Comparison of ENCODE assay signal across 9 cellular contexts in the genomic region with DNA sequence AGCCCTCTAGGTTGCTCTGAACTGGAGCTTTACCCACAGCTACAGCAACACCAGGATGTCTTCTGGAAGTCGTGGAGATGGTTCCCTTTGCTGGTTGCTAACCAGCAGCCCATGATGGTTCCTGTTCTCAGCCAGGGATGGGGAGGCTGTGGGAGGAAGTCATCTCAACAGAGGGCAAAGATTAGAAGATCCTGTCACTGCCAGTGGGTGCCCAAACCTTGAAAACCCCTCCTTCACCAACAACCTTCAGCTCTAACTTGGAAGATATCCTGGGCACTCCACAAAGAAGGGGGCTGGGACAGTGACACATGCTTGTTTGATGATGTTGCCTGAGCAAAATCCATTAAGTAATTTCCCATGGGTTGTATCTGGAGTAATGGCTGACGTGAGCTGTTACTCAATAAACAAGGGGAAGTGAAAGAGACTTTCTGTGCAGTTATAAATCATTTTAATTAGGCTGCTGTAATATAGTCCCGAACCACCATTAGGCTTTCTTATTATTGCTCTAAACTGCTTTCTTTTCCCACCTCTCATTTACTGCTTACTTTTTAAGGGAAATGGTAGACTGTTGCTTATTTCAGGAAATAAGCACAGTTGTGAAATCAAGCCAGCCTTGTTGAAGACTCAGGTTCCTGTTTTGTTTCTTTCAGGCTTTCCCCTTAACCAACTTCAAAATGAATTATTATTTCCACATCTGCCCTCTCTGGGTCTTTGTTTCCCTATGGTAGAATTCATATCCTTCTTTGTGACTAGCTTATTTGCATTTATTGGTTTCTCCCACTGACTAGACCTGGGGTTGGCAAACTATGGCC.
DNase-seq lines count a peak whose midpoint lies in the region; ATAC-seq and TF ChIP-seq lines count a peak whose summit lies in the region.
"Had no signal": no experiment of that assay in that cellular context is flagged by ENCODE, and none has a peak within 500 bp of the region (broad histone marks: within the 10 kb centered on the region; RNA-seq: fewer than 3 reads in every experiment).

No MANE protein-coding gene starts in this region.

- H4K91ac ChIP-seq in neuronal stem cell (ENCODE audit: low read depth, low read length, poor library complexity): no peak overlapping the region

- H3K79me2 ChIP-seq in ACC112 (ENCODE audit: control insufficient read depth, insufficient read depth, low read length, unreplicated experiment): no peaks in the 10 kb centered on the region

- H3K4me1 ChIP-seq in ACC112 (ENCODE audit: control insufficient read depth, insufficient read depth, low read length, unreplicated experiment) (peaks cover 24% of the 10 kb centered on the region), ovary (ENCODE audit: insufficient read depth) (no peaks in the 10 kb centered on the region), neuronal stem cell (ENCODE audit: control insufficient read depth in 2 of 2, insufficient read depth in 1 of 2, low read depth in 1 of 2, low read length in 2 of 2) (peaks cover 0 to 4% of the 10 kb centered on the region in 2 donors)

- H3K18ac ChIP-seq in neuronal stem cell (ENCODE audit: low read length): no peak overlapping the region

- H3K4me3 Mint-ChIP-seq in CD4-positive, alpha-beta T cell: no peak overlapping the region

- H3K36me3 ChIP-seq in ACC112 (ENCODE audit: insufficient read depth, low read length) (no peaks in the 10 kb centered on the region), ovary (no peaks in the 10 kb centered on the region), neuronal stem cell (replicated peaks in 1 of 2; ENCODE audit: control insufficient read depth in 2 of 2, insufficient read depth in 2 of 2, low read length in 2 of 2) (no peaks in the 10 kb centered on the region)

- H2AFZ ChIP-seq in ACC112 (ENCODE audit: low read length, unreplicated experiment) (peak overlapping the region; percentile 79), neuronal stem cell (ENCODE audit: low read length) (no peak overlapping the region)

- H3K27me3 ChIP-seq in ACC112 (ENCODE audit: insufficient read depth, low read length): no peaks in the 10 kb centered on the region
- no peaks in the 10 kb centered on the region for H3K27me3 ChIP-seq in CD4-positive, alpha-beta T cell (ENCODE audit: control insufficient read depth, insufficient read depth, low read length)
- no peaks in the 10 kb centered on the region for H3K27me3 ChIP-seq in ovary
- no peaks in the 10 kb centered on the region for H3K27me3 ChIP-seq in neuronal stem cell (ENCODE audit: control insufficient read depth in 3 of 3, insufficient read depth in 3 of 3, low read depth in 1 of 3, low read length in 3 of 3)

- WGBS in ovary, 3 donors: 27 to 41% (median 29%) methylated on average over 3 of the region's 3 CpGs
- no CpG with 5 or more reads among the region's 3 CpGs for WGBS in neuronal stem cell (ENCODE audit: extremely low coverage in 2 of 2, insufficient read length in 2 of 2, insufficient replicate concordance in 1 of 2), 2 donors

- no peak overlapping the region for H3K4me2 ChIP-seq in neuronal stem cell (ENCODE audit: insufficient read depth, low read length, poor library complexity, severe bottlenecking)

- H3K27ac ChIP-seq in ACC112 (ENCODE audit: low read depth, low read length): peak overlapping the region; percentile 60
- no peak overlapping the region for H3K27ac ChIP-seq in CD4-positive, alpha-beta T cell (ENCODE audit: low read depth, low read length)
- H3K27ac ChIP-seq in ovary: no peak overlapping the region
- no peak overlapping the region for H3K27ac ChIP-seq in neuronal stem cell (replicated peaks; ENCODE audit: low read length)

- H3K23ac ChIP-seq in neuronal stem cell (ENCODE audit: low read depth, low read length, poor library complexity): no peak overlapping the region

- no peaks in the 10 kb centered on the region for H3K27me3 Mint-ChIP-seq in CD4-positive, alpha-beta T cell

- H2AK5ac ChIP-seq in neuronal stem cell (ENCODE audit: low read depth, low read length): no peak overlapping the region

- H3K14ac ChIP-seq in neuronal stem cell (ENCODE audit: low read length): no peak overlapping the region

- no peak for ATAC-seq in CD4-positive, alpha-beta T cell (ENCODE audit: poor library complexity)

- no peak overlapping the region for H2BK120ac ChIP-seq in neuronal stem cell (ENCODE audit: low read depth, low read length)

- POLR2A ChIA-PET in CD4-positive, alpha-beta T cell (lab: Charles Lee): no interaction called here

- H3K4ac ChIP-seq in neuronal stem cell (ENCODE audit: low read length): no peak overlapping the region

- H2BK15ac ChIP-seq in neuronal stem cell (ENCODE audit: low read length): no peak overlapping the region

- no peak overlapping the region for H4K8ac ChIP-seq in neuronal stem cell (ENCODE audit: low read depth, low read length)

- no peak overlapping the region for H3K27ac Mint-ChIP-seq in CD4-positive, alpha-beta T cell

- no peaks in the 10 kb centered on the region for H3K9me3 Mint-ChIP-seq in CD4-positive, alpha-beta T cell

- DNase-seq in GM20000 (ENCODE audit: low spot score): peak; percentile 10
- peak; percentile 5 for DNase-seq in LHCN-M2 (ENCODE audit: low read depth)
- peak; percentile 34 for DNase-seq in globus pallidus (ENCODE audit: low spot score)
- no peak for DNase-seq in CD4-positive, alpha-beta T cell
- no peak for DNase-seq in ovary
- DNase-seq in neuronal stem cell (ENCODE audit: low spot score): no peak
- no peak for DNase-seq in COR-L47 (lab: John Stamatoyannopoulos, UW)
- DNase-seq: DND-41 had no signal

- no peaks in the 10 kb centered on the region for H3K9me3 ChIP-seq in CD4-positive, alpha-beta T cell (ENCODE audit: control insufficient read depth, low read length)
- no peaks in the 10 kb centered on the region for H3K9me3 ChIP-seq in ovary
- no peaks in the 10 kb centered on the region for H3K9me3 ChIP-seq in neuronal stem cell (replicated peaks in 1 of 2; ENCODE audit: control insufficient read depth in 2 of 2, insufficient read depth in 1 of 2, low read depth in 1 of 2, low read length in 2 of 2)

- CTCF ChIA-PET in CD4-positive, alpha-beta T cell (lab: Charles Lee): no interaction called here

- H3K4me1 Mint-ChIP-seq in CD4-positive, alpha-beta T cell (ENCODE audit: low read depth): no peaks in the 10 kb centered on the region

- H3K4me3 ChIP-seq in ACC112 (ENCODE audit: low read depth, low read length) (peak overlapping the region; percentile 11; the same call in 1 of the 2 replicates), ovary (no peak overlapping the region), neuronal stem cell (ENCODE audit: low read length in 2 of 2) (no peak overlapping the region)

- TF ChIP-seq EP300 in ovary (IDR thresholded peaks at IDR 0.05): no peak

- TF ChIP-seq CTCF in GM20000 (IDR thresholded peaks at IDR 0.05; ENCODE audit: extremely low read depth, missing control alignments) (no peak), ovary (IDR thresholded peaks at IDR 0.05) (no peak)
- no peak for TF ChIP-seq CTCF in CD4-positive, alpha-beta T cell (IDR thresholded peaks at IDR 0.05)

- intact Hi-C loops in CD4-positive, alpha-beta T cell (cut with DNase I, micrococcal nuclease): no loop called here
- intact Hi-C loops in ovary (cut with DNase I): no loop called here

- no peaks in the 10 kb centered on the region for H3K79me1 ChIP-seq in neuronal stem cell (ENCODE audit: low read depth, low read length)

- no peaks in the 10 kb centered on the region for H3K36me3 Mint-ChIP-seq in CD4-positive, alpha-beta T cell (ENCODE audit: low read depth)

- H2BK5ac ChIP-seq in neuronal stem cell (ENCODE audit: low read length): no peak overlapping the region

- H2BK12ac ChIP-seq in neuronal stem cell (ENCODE audit: low read length): no peak overlapping the region

- TF ChIP-seq POLR2A in ovary (IDR thresholded peaks at IDR 0.05): no peak

- no peak overlapping the region for H3K9ac ChIP-seq in neuronal stem cell (ENCODE audit: low read depth, low read length, poor library complexity)

Comparison
In these comparisons a context has a peak if more than half of its experiments do, and no peak if none do; other contexts are left out.
1. DNase-seq: peak in GM20000 (single experiment), LHCN-M2 (single experiment) and globus pallidus (single experiment); none in CD4-positive, alpha-beta T cell (0 of 10), ovary (0 of 5), neuronal stem cell (single experiment) and COR-L47 (single experiment).